Comparison of ENCODE assay signal across 8 cellular contexts in genomic region chr3:120743081-120743365, GRCh38. TPM values are rescaled to one million over a fixed set of nuclear protein-coding genes. Genes with fewer than 3 reads are reported as not detected.
DNase-seq lines count a peak whose midpoint lies in the region; ATAC-seq and TF ChIP-seq lines count a peak whose summit lies in the region.

No MANE protein-coding gene starts in this region.

- peaks cover 16% of the 10 kb centered on the region for H3K4me1 ChIP-seq in CD8-positive, alpha-beta T cell (ENCODE audit: insufficient read depth, low read length)
- H3K4me1 ChIP-seq in Loucy (ENCODE audit: insufficient read depth, low read length, poor library complexity, severe bottlenecking) = peaks cover 22% of the 10 kb centered on the region
- peaks cover 16 to 23% of the 10 kb centered on the region in 2 donors for H3K4me1 ChIP-seq in naive thymus-derived CD4-positive, alpha-beta T cell (ENCODE audit: control insufficient read depth in 2 of 2, insufficient read depth in 2 of 2, low read length in 2 of 2)

- no peaks in the 10 kb centered on the region for H3K9me2 ChIP-seq in Loucy (replicated peaks; ENCODE audit: low read depth, low read length)

- no peaks in the 10 kb centered on the region for H3K9me3 Mint-ChIP-seq in CD8-positive, alpha-beta T cell
- peaks cover 0 to 6% (median 0%) of the 10 kb centered on the region in 11 donors for H3K9me3 Mint-ChIP-seq in naive thymus-derived CD4-positive, alpha-beta T cell

- peaks cover 18% of the 10 kb centered on the region for H3K36me3 Mint-ChIP-seq in CD8-positive, alpha-beta T cell
- peaks cover 0 to 13% (median 0%) of the 10 kb centered on the region in 5 donors for H3K36me3 Mint-ChIP-seq in naive thymus-derived CD4-positive, alpha-beta T cell

- H3K27me3 ChIP-seq in CD8-positive, alpha-beta T cell (ENCODE audit: insufficient read depth, low read length) = no peaks in the 10 kb centered on the region
- no peaks in the 10 kb centered on the region for H3K27me3 ChIP-seq in Loucy (ENCODE audit: insufficient read depth, low read length, poor library complexity, severe bottlenecking)
- H3K27me3 ChIP-seq in naive thymus-derived CD4-positive, alpha-beta T cell (ENCODE audit: control insufficient read depth in 2 of 2, insufficient read depth in 2 of 2, low read length in 2 of 2) = no peaks in the 10 kb centered on the region

- H3K36me3 ChIP-seq in CD8-positive, alpha-beta T cell (ENCODE audit: insufficient read depth, low read length) = no peaks in the 10 kb centered on the region
- H3K36me3 ChIP-seq in Loucy (ENCODE audit: insufficient read depth, low read length) = no peaks in the 10 kb centered on the region
- peaks cover 0 to 8% (median 0%) of the 10 kb centered on the region in 3 experiments for H3K36me3 ChIP-seq in naive thymus-derived CD4-positive, alpha-beta T cell (ENCODE audit: control insufficient read depth in 2 of 3, insufficient read depth in 3 of 3, low read length in 3 of 3)

- no peaks in the 10 kb centered on the region for H3K9me3 ChIP-seq in CD8-positive, alpha-beta T cell (ENCODE audit: low read length)
- H3K9me3 ChIP-seq in Loucy (ENCODE audit: insufficient read depth, low read depth, low read length) = no peaks in the 10 kb centered on the region
- H3K9me3 ChIP-seq in naive thymus-derived CD4-positive, alpha-beta T cell (ENCODE audit: control insufficient read depth in 2 of 3, low read length in 3 of 3) = no peaks in the 10 kb centered on the region

- H3K27me3 Mint-ChIP-seq in CD8-positive, alpha-beta T cell (ENCODE audit: low read depth) = no peaks in the 10 kb centered on the region
- no peaks in the 10 kb centered on the region for H3K27me3 Mint-ChIP-seq in naive thymus-derived CD4-positive, alpha-beta T cell

- TF ChIP-seq CTCF in CD8-positive, alpha-beta T cell (IDR thresholded peaks at IDR 0.05) = no peak
- no peak for TF ChIP-seq CTCF in Loucy (conservative IDR thresholded peaks at IDR 0.05; ENCODE audit: low read length)

- H3K4me2 ChIP-seq in Loucy (ENCODE audit: low read depth, low read length, poor library complexity, severe bottlenecking) = peak overlapping the region; percentile 88

- H3K27ac ChIP-seq in CD8-positive, alpha-beta T cell (ENCODE audit: low read depth, low read length) = peak overlapping the region; percentile 97
- H3K27ac ChIP-seq in cingulate gyrus (ENCODE audit: low read depth, low read length) = peak overlapping the region; percentile 63
- H3K27ac ChIP-seq in naive thymus-derived CD4-positive, alpha-beta T cell (ENCODE audit: low read depth, low read length) = peak overlapping the region; percentile 98

- H2AFZ ChIP-seq in Loucy (ENCODE audit: low read length) = peak overlapping the region; percentile 62; the same call in 1 of the 2 replicates

- H3F3A ChIP-seq in Loucy (ENCODE audit: low read depth) = no peaks in the 10 kb centered on the region

- peak overlapping the region; percentile 90 for H3K4me3 ChIP-seq in CD8-positive, alpha-beta T cell (ENCODE audit: low read depth, low read length)
- peak overlapping the region; percentile 88 for H3K4me3 ChIP-seq in Loucy (ENCODE audit: low read length, poor library complexity, severe bottlenecking)
- peak overlapping the region; percentile 81 for H3K4me3 ChIP-seq in naive thymus-derived CD4-positive, alpha-beta T cell (ENCODE audit: low read length)

- intact Hi-C loops in CD8-positive, alpha-beta T cell (cut with DNase I, micrococcal nuclease) = loop anchor here (2.0 to 10.0 kb wide), 10 partner anchors 36 to 1772 kb away; partner anchors contain the start of genes EAF2 (in 2 of the 2), IQCB1 (in 2 of the 2), ARHGAP31 (in 1 of the 2) and COX17 (in 1 of the 2)
- intact Hi-C loops in naive thymus-derived CD4-positive, alpha-beta T cell (cut with micrococcal nuclease) = loop anchor here (2.0 to 10.0 kb wide), 8 partner anchors 36 to 1674 kb away; partner anchors contain the start of genes ARHGAP31 (in 1 of the 2), EAF2 (in 1 of the 2), GOLGB1 (in 1 of the 2) and IQCB1 (in 1 of the 2)

- ATAC-seq in CD8-positive, alpha-beta T cell = no peak
- no peak for ATAC-seq in naive thymus-derived CD4-positive, alpha-beta T cell
- no peak for ATAC-seq in GM21367 (IDR thresholded peaks at IDR 0.05; ENCODE audit: unreplicated experiment)

- H3K9ac ChIP-seq in Loucy (ENCODE audit: low read depth, low read length, poor library complexity, severe bottlenecking) = peak overlapping the region; percentile 81

- CTCF ChIA-PET in CD8-positive, alpha-beta T cell (lab: Charles Lee) = interaction anchor here (1.0 to 2.7 kb wide), 3 partner anchors 147 to 182 kb away, joined by 3 to 11 read pairs (median 5); partner anchors contain the start of gene NDUFB4
- CTCF ChIA-PET in naive thymus-derived CD4-positive, alpha-beta T cell (lab: Charles Lee) = interaction anchor here (0.7 to 1.5 kb wide), 2 partner anchors 147 to 174 kb away, joined by 3 to 5 read pairs; partner anchors contain the start of gene NDUFB4

- POLR2A ChIA-PET in CD8-positive, alpha-beta T cell (lab: Charles Lee) = interaction anchor here (0.8 to 4.1 kb wide), 6 partner anchors 13 to 147 kb away, joined by 3 to 25 read pairs (median 4); partner anchors contain the start of gene NDUFB4
- POLR2A ChIA-PET in naive thymus-derived CD4-positive, alpha-beta T cell (lab: Charles Lee) = interaction anchor here (1.1 to 7.7 kb wide), 6 partner anchors 24 to 394 kb away, joined by 4 to 59 read pairs (median 9); partner anchors contain the start of genes LRRC58 and NDUFB4

- peaks cover 49% of the 10 kb centered on the region for H3K4me1 Mint-ChIP-seq in CD8-positive, alpha-beta T cell (ENCODE audit: low read depth)
- peaks cover 26 to 56% (median 47%) of the 10 kb centered on the region in 7 donors for H3K4me1 Mint-ChIP-seq in naive thymus-derived CD4-positive, alpha-beta T cell

- peaks cover 6% of the 10 kb centered on the region for H4K20me1 ChIP-seq in Loucy (ENCODE audit: insufficient read depth, low read length, poor library complexity, severe bottlenecking)

- H3K27ac Mint-ChIP-seq in CD8-positive, alpha-beta T cell = peak overlapping the region; percentile 98
- H3K27ac Mint-ChIP-seq in naive thymus-derived CD4-positive, alpha-beta T cell = peak overlapping the region; percentile 93 to 99 (median 97)

- H3K4me3 Mint-ChIP-seq in CD8-positive, alpha-beta T cell = peak overlapping the region; percentile 94
- H3K4me3 Mint-ChIP-seq in naive thymus-derived CD4-positive, alpha-beta T cell = peak overlapping the region; percentile 84 to 97 (median 92)

- DNase-seq in CD8-positive, alpha-beta T cell = peak in 1 of 7 experiments; percentile 28
- DNase-seq in naive thymus-derived CD4-positive, alpha-beta T cell = no peak
- DNase-seq in amygdala (lab: John Stamatoyannopoulos, UW) (no peak), AG08396 (ENCODE audit: low spot score) (no peak)
- no peak for DNase-seq in activated CD8-positive, alpha-beta memory T cell treated with anti-CD3 and anti-CD28 coated beads, Interleukin-2, amount 50 U/mL, for 4 hours

- peaks cover 44% of the 10 kb centered on the region for H3K79me2 ChIP-seq in Loucy (ENCODE audit: insufficient read depth, low read length)

RNA-seq across cellular contexts. Expression of gene GTF2E1, which starts 0.5 kb away (rescaled TPM):
- total RNA-seq in CD8-positive, alpha-beta T cell = 1 to 10 TPM; 5.8 to 7.8 TPM
- total RNA-seq in naive thymus-derived CD4-positive, alpha-beta T cell = 10 to 100 TPM in 4 of 5 experiments, 1 to 10 TPM in 1; 8.4 to 27.3 (median 25.3) TPM
- polyA plus RNA-seq in naive thymus-derived CD4-positive, alpha-beta T cell = 10 to 100 TPM in 1 of 2 donors, 1 to 10 TPM in 1; 8.7 to 13.8 TPM

RNA-seq across cellular contexts. Expression of gene RABL3, which starts 0.7 kb away (rescaled TPM):
- 10 to 100 TPM; 14.0 to 15.2 TPM for total RNA-seq in CD8-positive, alpha-beta T cell
- total RNA-seq in naive thymus-derived CD4-positive, alpha-beta T cell = 10 to 100 TPM; 15.4 to 30.3 (median 23.0) TPM
- polyA plus RNA-seq in naive thymus-derived CD4-positive, alpha-beta T cell = 10 to 100 TPM; 30.2 to 40.6 TPM
